14 cellular contexts compared by ENCODE assay signal in genomic region chr6:26128013-26128771, GRCh38. TPM values are rescaled to one million over a fixed set of nuclear protein-coding genes. Genes with fewer than 3 reads are reported as not detected.
DNase-seq lines count a peak whose midpoint lies in the region; ATAC-seq, FAIRE-seq and TF ChIP-seq lines count a peak whose summit lies in the region.
"Had no signal": no experiment of that assay in that cellular context is flagged by ENCODE, and none has a peak within 500 bp of the region (broad histone marks: within the 10 kb centered on the region; RNA-seq: fewer than 3 reads in every experiment).

No MANE protein-coding gene starts in this region.

- peak overlapping the region; percentile 100 for H3K4me3 ChIP-seq in CD4-positive, CD25-positive, alpha-beta regulatory T cell (ENCODE audit: low read depth, low read length)
- peak overlapping the region; percentile 83; the same call in 1 of the 2 replicates for H3K4me3 ChIP-seq in GM12878

- H3K4me3 Mint-ChIP-seq in CD4-positive, CD25-positive, alpha-beta regulatory T cell = peak overlapping the region; percentile 91 to 99 (median 96)
- peak overlapping the region in 3 of 4 donors; percentile 97 to 100 (median 100) for H3K4me3 Mint-ChIP-seq in IgD-negative memory B cell
- peak overlapping the region; percentile 93 to 100 (median 98) for H3K4me3 Mint-ChIP-seq in naive thymus-derived CD8-positive, alpha-beta T cell

- FAIRE-seq in GM12878 (lab: Jason Lieb, UNC) = no peak
- FAIRE-seq: kidney, urothelium cell line had no signal

- peak overlapping the region; percentile 52 for H3K27ac ChIP-seq in CD4-positive, CD25-positive, alpha-beta regulatory T cell (ENCODE audit: insufficient read depth, low read length, poor library complexity, severe bottlenecking)
- H3K27ac ChIP-seq in GM12878 (ENCODE audit: control insufficient read depth, insufficient read depth) = no peak overlapping the region; the same call in 1 of the 2 replicates
- H3K27ac ChIP-seq in substantia nigra (ENCODE audit: low read depth, low read length, poor library complexity, severe bottlenecking) = no peak overlapping the region
- H3K27ac ChIP-seq: parathyroid adenoma had no signal

- H4K20me1 ChIP-seq in GM12878 (ENCODE audit: control insufficient read depth, insufficient read depth) = peaks cover 6% of the 10 kb centered on the region; the same call in 1 of the 2 replicates

- RAD21 ChIA-PET in GM12878 (lab: Charles Lee; ENCODE audit: unreplicated experiment) = interaction anchor here (7.2 kb wide), 1 partner anchor 30 kb away, joined by 96 read pairs; a partner anchor contains a TSS

- TF ChIP-seq CTCF in GM12878 (IDR thresholded peaks at IDR 0.05 in 2 of 3, conservative IDR thresholded peaks at IDR 0.05 in 1 of 3; ENCODE audit: control insufficient read depth in 2 of 3, extremely low read depth in 1 of 3, insufficient read depth in 1 of 3, low read depth in 3 of 3, low read length in 3 of 3) = no peak
- TF ChIP-seq CTCF in GM20000 (IDR thresholded peaks at IDR 0.05; ENCODE audit: extremely low read depth, missing control alignments) = no peak

- H3K36me3 Mint-ChIP-seq in CD4-positive, CD25-positive, alpha-beta regulatory T cell = peaks cover 24% of the 10 kb centered on the region
- H3K36me3 Mint-ChIP-seq in IgD-negative memory B cell = peaks cover 8% of the 10 kb centered on the region
- peaks cover 20 to 46% (median 27%) of the 10 kb centered on the region in 3 donors for H3K36me3 Mint-ChIP-seq in naive thymus-derived CD8-positive, alpha-beta T cell

- peaks cover 0 to 4% (median 0%) of the 10 kb centered on the region in 7 donors for H3K9me3 Mint-ChIP-seq in CD4-positive, CD25-positive, alpha-beta regulatory T cell
- H3K9me3 Mint-ChIP-seq in IgD-negative memory B cell = no peaks in the 10 kb centered on the region
- H3K9me3 Mint-ChIP-seq in naive thymus-derived CD8-positive, alpha-beta T cell = peaks cover 0 to 2% (median 0%) of the 10 kb centered on the region in 9 donors

- peaks cover 10% of the 10 kb centered on the region for H3K36me3 ChIP-seq in CD4-positive, CD25-positive, alpha-beta regulatory T cell (ENCODE audit: control insufficient read depth, insufficient read depth, low read length)
- H3K36me3 ChIP-seq in GM12878 (ENCODE audit: control insufficient read depth in 2 of 2, insufficient read depth in 2 of 2, low read length in 1 of 2) = peaks cover 0 to 3% of the 10 kb centered on the region in 2 experiments; a peak in 2 of 4 replicates

- TF ChIP-seq EP300 in GM12878 (IDR thresholded peaks at IDR 0.05; ENCODE audit: borderline replicate concordance in 1 of 2, control insufficient read depth in 1 of 2, low read depth in 2 of 2, low read length in 2 of 2) = no peak

- H3K9ac ChIP-seq in GM12878 (ENCODE audit: control insufficient read depth, insufficient read depth, low read length) = no peak overlapping the region
- H3K9ac ChIP-seq: parathyroid adenoma had no signal

- peaks cover 39% of the 10 kb centered on the region for H3K4me1 ChIP-seq in CD4-positive, CD25-positive, alpha-beta regulatory T cell (ENCODE audit: control insufficient read depth, insufficient read depth, low read length, poor library complexity, severe bottlenecking)
- H3K4me1 ChIP-seq in GM12878 (ENCODE audit: control insufficient read depth, insufficient read depth, low read length) = no peaks in the 10 kb centered on the region

- in situ Hi-C loops in GM12878 (cut with MboI) = loop anchor here (10.0 kb wide), 1 partner anchor 1707 kb away; a partner anchor contains a TSS

- peaks cover 4% of the 10 kb centered on the region for H3K27me3 Mint-ChIP-seq in CD4-positive, CD25-positive, alpha-beta regulatory T cell
- no peaks in the 10 kb centered on the region for H3K27me3 Mint-ChIP-seq in IgD-negative memory B cell
- H3K27me3 Mint-ChIP-seq in naive thymus-derived CD8-positive, alpha-beta T cell = peaks cover 0 to 4% (median 0%) of the 10 kb centered on the region in 5 donors

- no peaks in the 10 kb centered on the region for H3K9me3 ChIP-seq in CD4-positive, CD25-positive, alpha-beta regulatory T cell (ENCODE audit: control insufficient read depth in 2 of 2, low read length in 2 of 2)
- H3K9me3 ChIP-seq in GM12878 (replicated peaks; ENCODE audit: control insufficient read depth, insufficient read depth, low read length) = no peaks in the 10 kb centered on the region

- H2AFZ ChIP-seq in GM12878 (ENCODE audit: control insufficient read depth, low read depth, low read length) = no peak overlapping the region
- H2AFZ ChIP-seq: parathyroid adenoma had no signal

- DNase-seq in CD4-positive, CD25-positive, alpha-beta regulatory T cell = peak in 1 of 3 donors; percentile 18
- DNase-seq in GM12878 (ENCODE audit: low read depth, low spot score) (no peak), ecto neural progenitor cell (ENCODE audit: low spot score) (no peak), H4 (ENCODE audit: low spot score) (no peak), substantia nigra (lab: John Stamatoyannopoulos, UW) (no peak), GM20000 (ENCODE audit: low spot score) (no peak)
- no peak for DNase-seq in naive thymus-derived CD8-positive, alpha-beta T cell
- DNase-seq: amniotic stem cell, EL, H7, kidney had no signal

- peak overlapping the region; percentile 88 to 100 (median 100) for H3K27ac Mint-ChIP-seq in CD4-positive, CD25-positive, alpha-beta regulatory T cell
- H3K27ac Mint-ChIP-seq in IgD-negative memory B cell = no peak overlapping the region
- peak overlapping the region in 9 of 10 donors; percentile 47 to 100 (median 80) for H3K27ac Mint-ChIP-seq in naive thymus-derived CD8-positive, alpha-beta T cell

- H3K4me1 Mint-ChIP-seq in CD4-positive, CD25-positive, alpha-beta regulatory T cell = peaks cover 25 to 58% (median 44%) of the 10 kb centered on the region in 4 donors
- peaks cover 27 to 40% (median 40%) of the 10 kb centered on the region in 3 donors for H3K4me1 Mint-ChIP-seq in IgD-negative memory B cell
- H3K4me1 Mint-ChIP-seq in naive thymus-derived CD8-positive, alpha-beta T cell = peaks cover 32 to 56% (median 54%) of the 10 kb centered on the region in 4 donors

- intact Hi-C loops in GM12878 (cut with micrococcal nuclease; ENCODE audit: unreplicated experiment) = no loop called here

- BruUV-seq in GM12878 (replicated peaks; lab: Mats Ljungman, UMichigan) = no TSS peak

- CTCF ChIA-PET in GM12878 (lab: Yijun Ruan, JAX) = interaction anchor here (0.9 kb wide), 1 partner anchor 46 kb away, joined by 6 read pairs; no protein-coding TSS in a partner anchor

- no peak for TF ChIP-seq POLR2A in GM12878 (IDR thresholded peaks at IDR 0.05; ENCODE audit: low read depth, low read length)

- TF ChIP-seq RAD21 in GM12878 (IDR thresholded peaks at IDR 0.05; ENCODE audit: insufficient read depth, low read depth, low read length) = no peak

- no peak for ATAC-seq in CD4-positive, CD25-positive, alpha-beta regulatory T cell (ENCODE audit: low read depth in 2 of 2)
- ATAC-seq in GM12878 = no peak
- ATAC-seq in naive thymus-derived CD8-positive, alpha-beta T cell = no peak

- 97% methylated on average over 5 of the region's 5 CpGs for WGBS in GM12878 (ENCODE audit: insufficient coverage, insufficient replicate concordance, low lambda C conversion rate, missing lambda C conversion rate)

- peak overlapping the region; percentile 52; the same call in 1 of the 2 replicates for H3K4me2 ChIP-seq in GM12878 (ENCODE audit: control insufficient read depth, insufficient read depth)

- POLR2A ChIA-PET in GM12878 (lab: Charles Lee) = interaction anchor here (0.5 to 6.4 kb wide), 5 partner anchors 21 to 145 kb away, joined by 3 to 119 read pairs (median 3); a partner anchor contains a TSS
- POLR2A ChIA-PET in naive thymus-derived CD8-positive, alpha-beta T cell (lab: Charles Lee) = interaction anchor here (0.5 to 12.6 kb wide), 17 partner anchors 7 to 1681 kb away, joined by 3 to 1613 read pairs (median 6); partner anchors contain the start of gene HFE

- SMC1A ChIA-PET in GM12878 (lab: Charles Lee; ENCODE audit: uncharacterized antibody, unreplicated experiment) = interaction anchor here (0.6 to 2.9 kb wide), 7 partner anchors 14 to 71 kb away, joined by 3 to 26 read pairs (median 4); a partner anchor contains a TSS

- peaks cover 73% of the 10 kb centered on the region for H3K79me2 ChIP-seq in GM12878 (ENCODE audit: control insufficient read depth, insufficient read depth, low read length)

- H3K27me3 ChIP-seq in CD4-positive, CD25-positive, alpha-beta regulatory T cell (ENCODE audit: control insufficient read depth, insufficient read depth, low read length) = no peaks in the 10 kb centered on the region
- H3K27me3 ChIP-seq in GM12878 (replicated peaks in 1 of 2; ENCODE audit: control insufficient read depth in 2 of 2, insufficient read depth in 2 of 2, low read length in 1 of 2) = no peaks in the 10 kb centered on the region

TF ChIP-seq in GM12878, 131 proteins besides CTCF, POLR2A, EP300 and RAD21 (continues in another document):
- no peak for TF ChIP-seq CHD2 (IDR thresholded peaks at IDR 0.05; ENCODE audit: borderline replicate concordance, low read depth, low read length)
- TF ChIP-seq TARDBP (IDR thresholded peaks at IDR 0.05; ENCODE audit: borderline replicate concordance) = no peak

RNA-seq across cellular contexts. Expression of gene HFE, which starts 41.0 kb away (rescaled TPM):
- 2.6 TPM for total RNA-seq in CD4-positive, CD25-positive, alpha-beta regulatory T cell
- polyA plus RNA-seq in CD4-positive, CD25-positive, alpha-beta regulatory T cell = 1 to 10 TPM; 1.2 to 2.5 (median 2.4) TPM
- polyA plus RNA-seq in IgD-negative memory B cell = 7.2 TPM
- total RNA-seq in GM12878 (2013; cell fraction: nucleolus; rRNA removed) = 4.1 and 4.5 TPM in 2 replicates
- total RNA-seq in GM12878 (2014; rRNA removed) = 1.5 and 2.1 TPM in 2 replicates
- 1.9 and 2.3 TPM in 2 replicates for total RNA-seq in GM12878 (2014; rRNA removed; fragmentation: Illumina TruSeq; extraction: Trizol)
- total RNA-seq in GM12878 (2021) = 2.3 and 3.2 TPM in 2 replicates
- polyA plus RNA-seq in GM12878 (2011; ENCODE audit: low read depth) = 1.1 TPM
- 5.9 TPM in 2 replicates for polyA plus RNA-seq in GM12878 (2011; rRNA removed)
- 4.6 and 4.8 TPM in 2 replicates for polyA plus RNA-seq in GM12878 (2011; cell fraction: cytosol; rRNA removed)
- polyA plus RNA-seq in GM12878 (2011; cell fraction: nucleus; rRNA removed) = 5.6 and 6.5 TPM in 2 replicates
- polyA plus RNA-seq in GM12878 (2012) = 0.95 and 2.1 TPM in 2 replicates
- polyA plus RNA-seq in GM12878 (2014; fragmentation: Illumina TruSeq; extraction: Trizol) = 2.2 and 5.1 TPM in 2 replicates
- 1 to 10 TPM in 1 of 2 experiments, under 1 TPM in 1; 0.52 to 1.2 TPM for polyA plus RNA-seq in GM12878 (2014; fragmentation: Nextera tagmentation; extraction: Ambion mirVana)
- polyA plus RNA-seq in GM12878 (2014; rRNA removed) = 2.2 and 3.0 TPM in 2 replicates
- 1 to 10 TPM; 1.3 to 1.5 TPM for polyA plus RNA-seq in GM12878 (2016; fragmentation: Nextera tagmentation; extraction: Ambion mirVana)
- polyA minus RNA-seq in GM12878 (2011; rRNA and poly(A)+ RNA removed) = 6.9 and 8.1 TPM in 2 replicates
- polyA minus RNA-seq in GM12878 (2011; cell fraction: cytosol; rRNA and poly(A)+ RNA removed) = 1.1 and 1.9 TPM in 2 replicates
- 2.1 and 2.3 TPM in 2 replicates for polyA minus RNA-seq in GM12878 (2011; cell fraction: nucleus; rRNA and poly(A)+ RNA removed)
- 1 to 10 TPM; 1.3 to 1.6 TPM for total RNA-seq in naive thymus-derived CD8-positive, alpha-beta T cell
- polyA plus RNA-seq in naive thymus-derived CD8-positive, alpha-beta T cell = 1 to 10 TPM in 2 of 3 donors, under 1 TPM in 1; 0.68 to 3.8 (median 1.8) TPM
- total RNA-seq in H4 (2014; rRNA removed; shearing (Covaris generic)) = 7.8 and 13.4 TPM in 2 replicates

Comparison
In these comparisons a context has a peak if more than half of its experiments do, and no peak if none do; other contexts are left out.
1. H3K27ac Mint-ChIP-seq: peak in CD4-positive, CD25-positive, alpha-beta regulatory T cell (3 of 3) and naive thymus-derived CD8-positive, alpha-beta T cell (9 of 10); none in IgD-negative memory B cell (0 of 3).
2. Peak in every context shown above with its lines, with median percentiles within 50 percentile points of each other: H3K4me3 Mint-ChIP-seq.